Comparison of ENCODE assay signal across 9 cellular contexts in genomic region chr3:53773586-53774368, GRCh38.
DNase-seq lines count a peak whose midpoint lies in the region; ATAC-seq and TF ChIP-seq lines count a peak whose summit lies in the region.
"Had no signal": no experiment of that assay in that cellular context is flagged by ENCODE, and none has a peak within 500 bp of the region (broad histone marks: within the 10 kb centered on the region; RNA-seq: fewer than 3 reads in every experiment).

No MANE protein-coding gene starts in this region.

- intact Hi-C loops in prostate gland (cut with DNase I), result no loop called here

- H3K27ac ChIP-seq in angular gyrus (ENCODE audit: low read depth, low read length) (peak overlapping the region; percentile 81), prostate gland (no peak overlapping the region), WERI-Rb-1 (no peak overlapping the region)
- H3K27ac ChIP-seq: heart right ventricle had no signal

- TF ChIP-seq POLR2A in prostate gland (IDR thresholded peaks at IDR 0.05), result no peak

- TF ChIP-seq CTCF in prostate gland (IDR thresholded peaks at IDR 0.05) (no peak), WERI-Rb-1 (IDR thresholded peaks at IDR 0.05; ENCODE audit: low read depth, low read length) (no peak)

- H3K9me3 ChIP-seq in prostate gland (no peaks in the 10 kb centered on the region), WERI-Rb-1 (ENCODE audit: severe bottlenecking) (no peaks in the 10 kb centered on the region)
- H3K9me3 ChIP-seq: heart right ventricle had no signal

- H3K36me3 ChIP-seq in prostate gland, result no peaks in the 10 kb centered on the region
- no peaks in the 10 kb centered on the region for H3K36me3 ChIP-seq in WERI-Rb-1
- H3K36me3 ChIP-seq: heart right ventricle had no signal

- no peaks in the 10 kb centered on the region for H3K27me3 ChIP-seq in prostate gland (replicated peaks; ENCODE audit: insufficient read depth)
- no peaks in the 10 kb centered on the region for H3K27me3 ChIP-seq in WERI-Rb-1 (ENCODE audit: insufficient read depth, low read depth, severe bottlenecking)

- ATAC-seq in GM18868 (IDR thresholded peaks at IDR 0.05; ENCODE audit: unreplicated experiment) (peak; percentile 87), HG02870 (IDR thresholded peaks at IDR 0.05; ENCODE audit: unreplicated experiment) (peak; percentile 90)

- DNase-seq in prostate gland (ENCODE audit: low spot score), result peak; percentile 27
- DNase-seq in NCI-H1105 treated with DMSO at 0.1 percent for 48 hours (lab: John Stamatoyannopoulos, UW), result no peak
- no peak for DNase-seq in WERI-Rb-1
- DNase-seq in stimulated activated CD8-positive, alpha-beta memory T cell treated with anti-CD3 and anti-CD28 coated beads, Interleukin-4, amount 100 ng/mL, for 48 hours, result no peak
- DNase-seq in NCI-H526 treated with DMSO at 0.1 percent for 48 hours (lab: John Stamatoyannopoulos, UW), result no peak
- DNase-seq: heart right ventricle had no signal

- 50% methylated on average over 10 of the region's 10 CpGs for WGBS in prostate gland

- no peak overlapping the region for H3K4me3 ChIP-seq in prostate gland
- no peak overlapping the region for H3K4me3 ChIP-seq in WERI-Rb-1 (ENCODE audit: low read depth, low read length)
- H3K4me3 ChIP-seq: heart right ventricle had no signal

- H3K4me1 ChIP-seq in prostate gland (replicated peaks), result peaks cover 5% of the 10 kb centered on the region
